Comparison of ENCODE assay signal across 23 cellular contexts in the genomic region with DNA sequence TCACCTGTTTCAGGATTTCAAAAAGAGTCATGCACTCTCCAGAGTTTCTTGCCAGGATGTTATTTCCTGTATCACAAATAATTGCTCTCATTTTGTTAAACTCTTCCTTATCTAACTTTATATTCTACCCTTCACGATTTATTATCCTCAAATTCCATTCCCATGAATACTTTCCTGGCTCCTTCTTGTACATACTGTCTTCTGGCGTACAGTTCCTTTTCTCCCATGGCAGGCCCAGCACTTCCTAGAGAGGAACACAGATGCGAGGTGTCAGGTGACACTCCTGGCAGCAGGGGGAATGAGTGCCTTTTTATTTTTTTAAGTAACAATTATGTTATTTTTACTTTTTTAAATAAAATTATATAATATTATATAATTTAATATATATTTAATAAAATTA.
DNase-seq lines count a peak whose midpoint lies in the region; ATAC-seq, FAIRE-seq and TF ChIP-seq lines count a peak whose summit lies in the region.
"Had no signal": no experiment of that assay in that cellular context is flagged by ENCODE, and none has a peak within 500 bp of the region (broad histone marks: within the 10 kb centered on the region; RNA-seq: fewer than 3 reads in every experiment).

No MANE protein-coding gene starts in this region.

- H3K9ac ChIP-seq in astrocyte (ENCODE audit: low read length): no peak overlapping the region

- ATAC-seq in HG03108 (IDR thresholded peaks at IDR 0.05; ENCODE audit: unreplicated experiment) (no peak), HG02759 (IDR thresholded peaks at IDR 0.05; ENCODE audit: unreplicated experiment) (no peak)
- ATAC-seq: Panc1 had no signal

- H3K36me3 ChIP-seq in astrocyte (ENCODE audit: insufficient read depth, low read length): no peaks in the 10 kb centered on the region
- H3K36me3 ChIP-seq in hepatocyte (replicated peaks; ENCODE audit: insufficient read depth, low read depth): no peaks in the 10 kb centered on the region
- H3K36me3 ChIP-seq: neutrophil, sigmoid colon, uterus had no signal

- POLR2A ChIA-PET in AG04450 (lab: Yijun Ruan, JAX): no interaction called here

- FAIRE-seq in astrocyte (lab: Jason Lieb, UNC): no peak
- FAIRE-seq: G401.6, GM12892 had no signal

- H3K4me2 ChIP-seq in astrocyte (ENCODE audit: low read length) (peak overlapping the region; percentile 28), hepatocyte (no peak overlapping the region)

- intact Hi-C loops in cardiac septum (cut with DNase I): no loop called here

- peaks cover 5% of the 10 kb centered on the region for H3K9me3 Mint-ChIP-seq in astrocyte (ENCODE audit: unreplicated experiment)

- peaks cover 2% of the 10 kb centered on the region for H3K27me3 ChIP-seq in AG04450 (ENCODE audit: control insufficient read depth, insufficient read depth, low read length)
- H3K27me3 ChIP-seq in astrocyte (ENCODE audit: insufficient read depth, low read length): no peaks in the 10 kb centered on the region
- no peaks in the 10 kb centered on the region for H3K27me3 ChIP-seq in hepatocyte
- H3K27me3 ChIP-seq: neutrophil, sigmoid colon, uterus had no signal

- TF ChIP-seq CTCF in AG04450 (IDR thresholded peaks at IDR 0.05; ENCODE audit: low read depth, low read length) (no peak), HFF-Myc (IDR thresholded peaks at IDR 0.05; ENCODE audit: low read depth, low read length, missing control alignments) (no peak), astrocyte (IDR thresholded peaks at IDR 0.05; ENCODE audit: insufficient read depth, low read depth, low read length) (no peak), hepatocyte (IDR thresholded peaks at IDR 0.05; ENCODE audit: poor library complexity) (no peak)

- CTCF ChIA-PET in AG04450 (lab: Charles Lee): no interaction called here

- H3K27ac Mint-ChIP-seq in astrocyte (ENCODE audit: unreplicated experiment): no peak overlapping the region

- 47% methylated on average over 3 of the region's 3 CpGs for WGBS in hepatocyte (ENCODE audit: low lambda C conversion rate, missing lambda C conversion rate)

- H4K20me1 ChIP-seq in astrocyte (ENCODE audit: insufficient read depth, low read length): no peaks in the 10 kb centered on the region
- no peaks in the 10 kb centered on the region for H4K20me1 ChIP-seq in hepatocyte (ENCODE audit: insufficient read depth, poor library complexity, severe bottlenecking)

- peak; percentile 77 for DNase-seq in AG04450 (ENCODE audit: low read depth, low spot score)
- DNase-seq in HFF-Myc (ENCODE audit: extremely low read depth, low read depth): peak; percentile 63
- DNase-seq in astrocyte (ENCODE audit: low read depth): peak; percentile 85
- peak; percentile 74 for DNase-seq in iris pigment epithelial cell (ENCODE audit: low read depth)
- DNase-seq in cardiac septum (ENCODE audit: low spot score): no peak
- DNase-seq in hepatocyte (ENCODE audit: low spot score): no peak
- DNase-seq: ACHN; activated CD4-positive, alpha-beta T cell treated with anti-CD3 and anti-CD28 coated beads for 48 hours; activated CD8-positive, alpha-beta memory T cell treated with anti-CD3 and anti-CD28 coated beads, Interleukin-2, amount 50 U/mL, for 48 hours; activated gamma-delta T cell; amniotic stem cell; Caco-2; cortex of kidney; NCI-H2081; NCI-H748 treated with DMSO at 0.1 percent for 48 hours; sigmoid colon; uterus had no signal

- H3K4me1 Mint-ChIP-seq in astrocyte (ENCODE audit: low read depth, unreplicated experiment): no peaks in the 10 kb centered on the region

- no peak overlapping the region for H3K4me3 ChIP-seq in AG04450 (ENCODE audit: low read depth, low read length)
- no peak overlapping the region for H3K4me3 ChIP-seq in HFF-Myc (replicated peaks; ENCODE audit: low read depth, low read length)
- H3K4me3 ChIP-seq in astrocyte (ENCODE audit: insufficient read depth, low read depth, low read length): no peak overlapping the region
- H3K4me3 ChIP-seq in hepatocyte: no peak overlapping the region
- H3K4me3 ChIP-seq: sigmoid colon, uterus had no signal

- H3K4me1 ChIP-seq in astrocyte (ENCODE audit: insufficient read depth, low read length) (no peaks in the 10 kb centered on the region), hepatocyte (ENCODE audit: insufficient read depth) (no peaks in the 10 kb centered on the region)
- H3K4me1 ChIP-seq: sigmoid colon, uterus had no signal

- H3K9me3 ChIP-seq in AG04450 (ENCODE audit: control insufficient read depth, insufficient read depth, low read length) (no peaks in the 10 kb centered on the region), astrocyte (ENCODE audit: insufficient read depth, low read depth, low read length) (no peaks in the 10 kb centered on the region), hepatocyte (ENCODE audit: low read depth) (no peaks in the 10 kb centered on the region)
- H3K9me3 ChIP-seq: Caco-2, neutrophil, sigmoid colon, uterus had no signal

- no peaks in the 10 kb centered on the region for H3K27me3 Mint-ChIP-seq in astrocyte (ENCODE audit: low read depth, unreplicated experiment)

- H3K79me2 ChIP-seq in astrocyte (ENCODE audit: insufficient read depth, low read length) (no peaks in the 10 kb centered on the region), hepatocyte (no peaks in the 10 kb centered on the region)

- H3K27ac ChIP-seq in AG04450 (ENCODE audit: low read depth, low read length) (no peak overlapping the region), astrocyte (ENCODE audit: low read depth, low read length) (no peak overlapping the region), hepatocyte (no peak overlapping the region)
- H3K27ac ChIP-seq: neutrophil, sigmoid colon, uterus had no signal

- H2AFZ ChIP-seq in astrocyte (ENCODE audit: low read depth, low read length) (no peak overlapping the region), hepatocyte (no peak overlapping the region)

- no peaks in the 10 kb centered on the region for H3K36me3 Mint-ChIP-seq in astrocyte (ENCODE audit: low read depth, unreplicated experiment)

- no peaks in the 10 kb centered on the region for H3K9me2 ChIP-seq in hepatocyte (replicated peaks; ENCODE audit: insufficient read depth)

- no peak overlapping the region for H3K4me3 Mint-ChIP-seq in astrocyte (ENCODE audit: unreplicated experiment)

Comparison
In these comparisons a context has a peak if more than half of its experiments do, and no peak if none do; other contexts are left out.
1. DNase-seq: peak in AG04450 (single experiment), HFF-Myc (single experiment), astrocyte (single experiment) and iris pigment epithelial cell (single experiment); none in cardiac septum (single experiment) and hepatocyte (single experiment).